ENCODE assay signal across 9 cellular contexts in the genomic region with DNA sequence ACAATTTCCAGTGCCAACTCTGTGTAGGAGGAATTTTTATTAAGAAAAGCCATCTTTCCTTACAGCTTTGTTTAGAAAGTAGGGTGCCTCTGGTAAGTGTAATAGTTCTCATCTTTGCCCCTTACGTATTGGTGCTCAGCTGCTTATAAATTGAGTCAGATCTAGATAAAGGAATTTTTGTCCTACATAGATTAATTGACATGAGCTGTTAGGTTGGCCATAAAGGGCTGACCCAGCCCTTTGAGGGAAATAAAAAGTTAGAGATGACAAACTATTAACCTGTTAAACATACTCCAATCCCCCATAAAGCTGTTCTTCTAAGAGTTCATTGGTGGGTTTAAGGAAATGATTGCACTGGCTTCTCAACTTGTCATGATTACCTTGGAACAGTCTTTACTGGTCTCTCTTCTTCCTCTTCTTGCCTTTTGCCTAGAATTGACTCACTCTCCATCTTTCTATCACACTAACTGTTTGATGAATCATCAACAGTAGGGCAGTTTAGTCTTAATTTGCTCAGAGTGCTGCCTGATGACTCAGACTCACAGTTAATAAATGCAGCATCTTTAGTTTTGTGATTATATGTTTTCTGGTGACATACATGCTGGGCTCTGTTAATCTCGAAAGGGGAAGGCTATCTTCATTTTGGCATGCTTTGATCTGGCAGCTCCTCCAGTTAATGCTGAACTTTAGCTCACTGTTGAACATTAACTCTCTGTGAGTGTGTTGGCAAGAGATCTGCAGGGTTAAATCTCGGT. TPM values are rescaled to one million over a fixed set of nuclear protein-coding genes. Genes with fewer than 3 reads are reported as not detected.
DNase-seq lines count a peak whose midpoint lies in the region; ATAC-seq and TF ChIP-seq lines count a peak whose summit lies in the region.
"Had no signal": no experiment of that assay in that cellular context is flagged by ENCODE, and none has a peak within 500 bp of the region (broad histone marks: within the 10 kb centered on the region; RNA-seq: fewer than 3 reads in every experiment).

No MANE protein-coding gene starts in this region.

- H3K9me3 ChIP-seq in osteoblast (ENCODE audit: low read depth, low read length) (no peaks in the 10 kb centered on the region), endodermal cell (ENCODE audit: control insufficient read depth, low read length) (no peaks in the 10 kb centered on the region)
- H3K9me3 ChIP-seq: upper lobe of left lung had no signal

- H3K27me3 ChIP-seq in osteoblast (ENCODE audit: insufficient read depth, low read length) (no peaks in the 10 kb centered on the region), endodermal cell (ENCODE audit: control insufficient read depth, insufficient read depth, low read length, poor library complexity, severe bottlenecking) (no peaks in the 10 kb centered on the region)
- H3K27me3 ChIP-seq: upper lobe of left lung had no signal

- no peak overlapping the region for H2AFZ ChIP-seq in osteoblast (ENCODE audit: low read length)

- H3K4me1 Mint-ChIP-seq in endodermal cell, result peaks cover 62% of the 10 kb centered on the region

- TF ChIP-seq CTCF in osteoblast (IDR thresholded peaks at IDR 0.05; ENCODE audit: extremely low read depth, low read depth, low read length), result no peak
- TF ChIP-seq CTCF in endodermal cell (conservative IDR thresholded peaks at IDR 0.05), result no peak

- H3K79me2 ChIP-seq in osteoblast (ENCODE audit: insufficient read depth, low read length), result no peaks in the 10 kb centered on the region

- 88 to 94% methylated on average over 1 to 2 of the region's 3 CpGs for WGBS in endodermal cell (ENCODE audit: insufficient coverage in 1 of 2, insufficient read length in 1 of 2), 2 experiments

- H3K27ac ChIP-seq in osteoblast (ENCODE audit: low read depth, low read length) (peak overlapping the region; percentile 55), endodermal cell (ENCODE audit: low read depth, low read length) (no peak overlapping the region)
- H3K27ac ChIP-seq: upper lobe of left lung had no signal

- H3K4me1 ChIP-seq in osteoblast (ENCODE audit: insufficient read depth, low read length) (peaks cover 56% of the 10 kb centered on the region), endodermal cell (ENCODE audit: control insufficient read depth, insufficient read depth, low read length) (peaks cover 5% of the 10 kb centered on the region)

- H4K20me1 ChIP-seq in osteoblast (ENCODE audit: insufficient read depth, low read length), result no peaks in the 10 kb centered on the region

- no peaks in the 10 kb centered on the region for H3K36me3 Mint-ChIP-seq in endodermal cell (ENCODE audit: low read depth)

- no peak overlapping the region for H3K9ac ChIP-seq in endodermal cell (ENCODE audit: extremely low read depth, low read length, poor library complexity, severe bottlenecking)

- H3K27me3 Mint-ChIP-seq in endodermal cell (ENCODE audit: insufficient read depth), result no peaks in the 10 kb centered on the region

- H3K4me2 ChIP-seq in osteoblast (ENCODE audit: insufficient read depth, low read length), result peak overlapping the region; percentile 54

- DNase-seq in AML-193 (lab: John Stamatoyannopoulos, UW) (peak; percentile 94 to 95), HPDE6-E6E7 (ENCODE audit: extremely low spot score) (peak; percentile 84), amniotic stem cell (lab: John Stamatoyannopoulos, UW) (peak; percentile 65), osteoblast (ENCODE audit: insufficient read length, low spot score, missing footprints) (no peak), endodermal cell (no peak), NCI-H1105 (lab: John Stamatoyannopoulos, UW) (no peak), ecto neural progenitor cell (ENCODE audit: low spot score) (no peak)
- DNase-seq: upper lobe of left lung had no signal

- H3K9me3 Mint-ChIP-seq in endodermal cell, result no peaks in the 10 kb centered on the region

- no peak overlapping the region for H3K4me3 Mint-ChIP-seq in endodermal cell

- ATAC-seq in GM21360 (IDR thresholded peaks at IDR 0.05; ENCODE audit: unreplicated experiment), result peak; percentile 42

- no peak overlapping the region for H3K27ac Mint-ChIP-seq in endodermal cell

- no peak overlapping the region for H3K4me3 ChIP-seq in osteoblast (ENCODE audit: insufficient read depth, low read length)
- H3K4me3 ChIP-seq in endodermal cell (ENCODE audit: low read length), result no peak overlapping the region
- H3K4me3 ChIP-seq: upper lobe of left lung had no signal

- no peaks in the 10 kb centered on the region for H3K36me3 ChIP-seq in osteoblast (ENCODE audit: insufficient read depth, low read length)
- H3K36me3 ChIP-seq in endodermal cell (ENCODE audit: control insufficient read depth, insufficient read depth, low read length), result no peaks in the 10 kb centered on the region
- H3K36me3 ChIP-seq: upper lobe of left lung had no signal

RNA-seq across cellular contexts. Expression of gene ARHGAP26, which starts 51.7 kb away (rescaled TPM):
- total RNA-seq in osteoblast (6.2 and 7.6 TPM in 2 replicates), endodermal cell (10 to 100 TPM; 49.2 to 60.5 TPM)
- polyA plus RNA-seq in endodermal cell (2013, experiment 1 of 2), result 8.2 TPM
- 7.3 TPM for polyA plus RNA-seq in endodermal cell (2013, experiment 2 of 2)

Comparison
In these comparisons a context has a peak if more than half of its experiments do, and no peak if none do; other contexts are left out.
1. DNase-seq: peak in AML-193 (2 of 2), HPDE6-E6E7 (single experiment) and amniotic stem cell (single experiment); none in osteoblast (single experiment), endodermal cell (single experiment), NCI-H1105 (single experiment) and ecto neural progenitor cell (single experiment).